12 cellular contexts compared by ENCODE assay signal in genomic region chr22:23829845-23830372, GRCh38. TPM values are rescaled to one million over a fixed set of nuclear protein-coding genes. Genes with fewer than 3 reads are reported as not detected.
DNase-seq lines count a peak whose midpoint lies in the region; ATAC-seq, FAIRE-seq and TF ChIP-seq lines count a peak whose summit lies in the region.
"Had no signal": no experiment of that assay in that cellular context is flagged by ENCODE, and none has a peak within 500 bp of the region (broad histone marks: within the 10 kb centered on the region; RNA-seq: fewer than 3 reads in every experiment).

No MANE protein-coding gene starts in this region.

- 72% methylated on average over 7 of the region's 7 CpGs for WGBS in GM12878 (ENCODE audit: insufficient coverage, insufficient replicate concordance, low lambda C conversion rate, missing lambda C conversion rate)
- 91% methylated on average over 6 of the region's 7 CpGs for WGBS in mesenchymal stem cell

- H3K4me2 ChIP-seq in GM12878 (ENCODE audit: control insufficient read depth, insufficient read depth) = no peak overlapping the region; the same call in 1 of the 2 replicates
- no peak overlapping the region for H3K4me2 ChIP-seq in mesenchymal stem cell (ENCODE audit: low read length, poor library complexity, severe bottlenecking)
- H3K4me2 ChIP-seq: PC-9 had no signal

- no peak overlapping the region for H2BK5ac ChIP-seq in mesenchymal stem cell (ENCODE audit: low read depth, low read length, poor library complexity, severe bottlenecking)

- H3K18ac ChIP-seq in mesenchymal stem cell (ENCODE audit: low read depth in 1 of 2, low read length in 2 of 2) = no peak overlapping the region

- FAIRE-seq in GM18507 (lab: Jason Lieb, UNC) = peak; percentile 69
- peak; percentile 41 for FAIRE-seq in GM12878 (lab: Jason Lieb, UNC)

- H3K79me1 ChIP-seq in mesenchymal stem cell (replicated peaks; ENCODE audit: low read length, poor library complexity, severe bottlenecking) = peaks cover 50% of the 10 kb centered on the region

- no peak overlapping the region for H2AK5ac ChIP-seq in mesenchymal stem cell (ENCODE audit: low read length, severe bottlenecking)

- TF ChIP-seq CTCF in GM12878 (IDR thresholded peaks at IDR 0.05 in 2 of 3, conservative IDR thresholded peaks at IDR 0.05 in 1 of 3; ENCODE audit: control insufficient read depth in 2 of 3, extremely low read depth in 1 of 3, insufficient read depth in 1 of 3, low read depth in 3 of 3, low read length in 3 of 3) = no peak

- SMC1A ChIA-PET in GM12878 (lab: Charles Lee; ENCODE audit: uncharacterized antibody, unreplicated experiment) = no interaction called here

- no peak overlapping the region for H2BK12ac ChIP-seq in mesenchymal stem cell (ENCODE audit: low read length in 2 of 2)

- no peak for TF ChIP-seq RAD21 in GM12878 (IDR thresholded peaks at IDR 0.05; ENCODE audit: insufficient read depth, low read depth, low read length)

- peaks cover 2% of the 10 kb centered on the region for H3K79me2 ChIP-seq in GM12878 (ENCODE audit: control insufficient read depth, insufficient read depth, low read length)

- no peak for TF ChIP-seq POLR2A in GM12878 (IDR thresholded peaks at IDR 0.05; ENCODE audit: low read depth, low read length)

- H2BK120ac ChIP-seq in mesenchymal stem cell (ENCODE audit: low read depth, low read length) = no peak overlapping the region

- CTCF ChIA-PET in GM12878 (lab: Yijun Ruan, JAX) = no interaction called here

- H3K14ac ChIP-seq in mesenchymal stem cell (ENCODE audit: low read length in 2 of 2) = no peak overlapping the region

- no peaks in the 10 kb centered on the region for H3K27me3 ChIP-seq in GM12878 (replicated peaks in 1 of 2; ENCODE audit: control insufficient read depth in 2 of 2, insufficient read depth in 2 of 2, low read length in 1 of 2)
- no peaks in the 10 kb centered on the region for H3K27me3 ChIP-seq in mesenchymal stem cell (ENCODE audit: control insufficient read depth in 1 of 2, insufficient read depth in 1 of 2, low read length in 2 of 2)

- POLR2A ChIA-PET in GM12878 (lab: Charles Lee) = interaction anchor here (0.5 kb wide), 1 partner anchor 24 kb away, joined by 3 read pairs; no protein-coding TSS in a partner anchor

- intact Hi-C loops in GM12878 (cut with micrococcal nuclease; ENCODE audit: unreplicated experiment) = no loop called here

- H2AFZ ChIP-seq in GM12878 (ENCODE audit: control insufficient read depth, low read depth, low read length) (no peak overlapping the region), mesenchymal stem cell (ENCODE audit: low read depth, low read length) (no peak overlapping the region)
- H2AFZ ChIP-seq: PC-9 had no signal

- H3K27ac ChIP-seq in GM12878 (ENCODE audit: control insufficient read depth, insufficient read depth) (no peak overlapping the region), mesenchymal stem cell (ENCODE audit: low read length, poor library complexity, severe bottlenecking) (no peak overlapping the region)
- H3K27ac ChIP-seq: PC-9 had no signal

- BruUV-seq in GM12878 (replicated peaks; lab: Mats Ljungman, UMichigan) = no TSS peak

- RAD21 ChIA-PET in GM12878 (lab: Charles Lee; ENCODE audit: unreplicated experiment) = no interaction called here

- no peak overlapping the region for H3K4ac ChIP-seq in mesenchymal stem cell (ENCODE audit: low read depth in 1 of 2, low read length in 2 of 2)

- H3K9me3 ChIP-seq in GM12878 (replicated peaks; ENCODE audit: control insufficient read depth, insufficient read depth, low read length) = no peaks in the 10 kb centered on the region
- H3K9me3 ChIP-seq in mesenchymal stem cell (ENCODE audit: control insufficient read depth, low read length) = no peaks in the 10 kb centered on the region

- no peak for TF ChIP-seq EP300 in GM12878 (IDR thresholded peaks at IDR 0.05; ENCODE audit: borderline replicate concordance in 1 of 2, control insufficient read depth in 1 of 2, low read depth in 2 of 2, low read length in 2 of 2)

- H3K9ac ChIP-seq in GM12878 (ENCODE audit: control insufficient read depth, insufficient read depth, low read length) = no peak overlapping the region
- peak overlapping the region; percentile 10 for H3K9ac ChIP-seq in mesenchymal stem cell (ENCODE audit: low read length)

- peaks cover 2% of the 10 kb centered on the region; the same call in 1 of the 2 replicates for H4K20me1 ChIP-seq in GM12878 (ENCODE audit: control insufficient read depth, insufficient read depth)

- DNase-seq in AG08395 (ENCODE audit: low spot score) (peak; percentile 55), GM18507 (ENCODE audit: extremely low spot score, insufficient read length, low read depth) (no peak), GM12878 (ENCODE audit: low read depth, low spot score) (no peak), mesenchymal stem cell (no peak), medulla oblongata (ENCODE audit: extremely low spot score) (no peak), DMS79 treated with DMSO at 0.1 percent for 48 hours (lab: John Stamatoyannopoulos, UW) (no peak), GM19238 (ENCODE audit: insufficient read length, low spot score) (no peak)
- DNase-seq: NCI-H1048, PC-9 had no signal

- H3K4me3 ChIP-seq in GM12878 (no peak overlapping the region), mesenchymal stem cell (ENCODE audit: insufficient read depth in 1 of 2, low read depth in 1 of 2, low read length in 2 of 2) (no peak overlapping the region)
- H3K4me3 ChIP-seq: PC-9 had no signal

- H3K4me1 ChIP-seq in GM12878 (ENCODE audit: control insufficient read depth, insufficient read depth, low read length) = peaks cover 3% of the 10 kb centered on the region
- peaks cover 20% of the 10 kb centered on the region for H3K4me1 ChIP-seq in mesenchymal stem cell (ENCODE audit: control insufficient read depth, insufficient read depth, low read depth, low read length)

- in situ Hi-C loops in GM12878 (cut with MboI) = no loop called here

- no peak overlapping the region for H4K8ac ChIP-seq in mesenchymal stem cell (ENCODE audit: low read length)

- H4K91ac ChIP-seq in mesenchymal stem cell (ENCODE audit: low read length) = no peak overlapping the region

- ATAC-seq in GM12878 = no peak
- ATAC-seq in GM18520 (IDR thresholded peaks at IDR 0.05; ENCODE audit: unreplicated experiment) = no peak
- ATAC-seq: esophagus mucosa had no signal

- H2BK15ac ChIP-seq in mesenchymal stem cell (ENCODE audit: low read depth, poor library complexity, severe bottlenecking) = no peak overlapping the region

- H3K23ac ChIP-seq in mesenchymal stem cell (ENCODE audit: low read length in 2 of 2) = no peak overlapping the region

- H3K36me3 ChIP-seq in GM12878 (ENCODE audit: control insufficient read depth in 2 of 2, insufficient read depth in 2 of 2, low read length in 1 of 2) (peaks cover 35 to 60% of the 10 kb centered on the region in 2 experiments), mesenchymal stem cell (ENCODE audit: control insufficient read depth in 1 of 2, insufficient read depth in 2 of 2, low read depth in 1 of 2, low read length in 2 of 2) (peaks cover 64 to 82% of the 10 kb centered on the region in 2 experiments)

RNA-seq across cellular contexts. Expression of gene DERL3, which starts 8.9 kb away (rescaled TPM):
- total RNA-seq in GM12878 (2013; cell fraction: nucleolus; rRNA removed) = 10.6 and 12.5 TPM in 2 replicates
- total RNA-seq in GM12878 (2014; rRNA removed) (14.6 and 21.0 TPM in 2 replicates), GM12878 (2014; rRNA removed; fragmentation: Illumina TruSeq; extraction: Trizol) (8.7 and 9.4 TPM in 2 replicates), GM12878 (2021) (17.4 and 19.4 TPM in 2 replicates)
- polyA plus RNA-seq in GM12878 (2011; ENCODE audit: low read depth) = 9.4 TPM
- polyA plus RNA-seq in GM12878 (2011; rRNA removed) (2.1 and 5.2 TPM in 2 replicates), GM12878 (2014; fragmentation: Illumina TruSeq; extraction: Trizol) (2.3 and 7.4 TPM in 2 replicates), GM12878 (2014; fragmentation: Nextera tagmentation; extraction: Ambion mirVana) (1 to 10 TPM; 4.1 to 6.4 TPM), GM12878 (2014; rRNA removed) (28.1 and 29.7 TPM in 2 replicates), GM12878 (2016; fragmentation: Nextera tagmentation; extraction: Ambion mirVana) (10 to 100 TPM; 49.1 to 52.4 TPM)
- polyA plus RNA-seq in GM12878 (2011; cell fraction: cytosol; rRNA removed) = 10.4 and 15.5 TPM in 2 replicates
- polyA plus RNA-seq in GM12878 (2011; cell fraction: nucleus; rRNA removed) = 29.8 and 30.3 TPM in 2 replicates
- polyA plus RNA-seq in GM12878 (2012) = 18.0 and 23.9 TPM in 2 replicates
- 1.8 and 4.4 TPM in 2 replicates for polyA minus RNA-seq in GM12878 (2011; rRNA and poly(A)+ RNA removed)
- 1.1 and 1.6 TPM in 2 replicates for polyA minus RNA-seq in GM12878 (2011; cell fraction: cytosol; rRNA and poly(A)+ RNA removed)
- polyA minus RNA-seq in GM12878 (2011; cell fraction: nucleus; rRNA and poly(A)+ RNA removed) = 3.3 and 4.9 TPM in 2 replicates
- polyA plus RNA-seq in mesenchymal stem cell (2013, experiment 1 of 2) = 0.61 TPM
- 0.52 TPM for polyA plus RNA-seq in mesenchymal stem cell (2013, experiment 2 of 2)

RNA-seq across cellular contexts. Expression of gene SLC2A11, which starts 27.8 kb away (rescaled TPM):
- total RNA-seq in GM12878 (2013; cell fraction: nucleolus; rRNA removed) = 25.2 and 25.7 TPM in 2 replicates
- 10.5 and 13.0 TPM in 2 replicates for total RNA-seq in GM12878 (2014; rRNA removed)
- 8.1 and 8.9 TPM in 2 replicates for total RNA-seq in GM12878 (2014; rRNA removed; fragmentation: Illumina TruSeq; extraction: Trizol)
- total RNA-seq in GM12878 (2021) = 12.2 and 15.7 TPM in 2 replicates
- polyA plus RNA-seq in GM12878 (2011; ENCODE audit: low read depth) = 9.2 TPM
- polyA plus RNA-seq in GM12878 (2011; rRNA removed) = 7.5 and 8.4 TPM in 2 replicates
- polyA plus RNA-seq in GM12878 (2011; cell fraction: cytosol; rRNA removed) = 7.6 and 11.5 TPM in 2 replicates
- 16.6 and 19.3 TPM in 2 replicates for polyA plus RNA-seq in GM12878 (2011; cell fraction: nucleus; rRNA removed)
- 12.9 and 18.4 TPM in 2 replicates for polyA plus RNA-seq in GM12878 (2012)
- polyA plus RNA-seq in GM12878 (2014; fragmentation: Illumina TruSeq; extraction: Trizol) = 8.6 and 13.3 TPM in 2 replicates
- polyA plus RNA-seq in GM12878 (2014; fragmentation: Nextera tagmentation; extraction: Ambion mirVana) = 1 to 10 TPM in 1 of 2 experiments, under 1 TPM in 1; 0.98 to 2.9 TPM
- polyA plus RNA-seq in GM12878 (2014; rRNA removed) = 17.7 and 18.3 TPM in 2 replicates
- polyA plus RNA-seq in GM12878 (2016; fragmentation: Nextera tagmentation; extraction: Ambion mirVana) = 1 to 10 TPM; 8.0 TPM
- polyA minus RNA-seq in GM12878 (2011; rRNA and poly(A)+ RNA removed) = 8.2 and 11.6 TPM in 2 replicates
- 3.5 and 6.1 TPM in 2 replicates for polyA minus RNA-seq in GM12878 (2011; cell fraction: cytosol; rRNA and poly(A)+ RNA removed)
- 7.7 and 10.9 TPM in 2 replicates for polyA minus RNA-seq in GM12878 (2011; cell fraction: nucleus; rRNA and poly(A)+ RNA removed)
- polyA plus RNA-seq in mesenchymal stem cell (2013, experiment 1 of 2) = 15.5 TPM
- 15.6 TPM for polyA plus RNA-seq in mesenchymal stem cell (2013, experiment 2 of 2)

RNA-seq across cellular contexts. Expression of gene SMARCB1, which starts 43.1 kb away (rescaled TPM):
- total RNA-seq in GM12878 (2013; cell fraction: nucleolus; rRNA removed) = 112 and 119 TPM in 2 replicates
- total RNA-seq in GM12878 (2014; rRNA removed) = 167 and 177 TPM in 2 replicates
- 108 and 112 TPM in 2 replicates for total RNA-seq in GM12878 (2014; rRNA removed; fragmentation: Illumina TruSeq; extraction: Trizol)
- total RNA-seq in GM12878 (2021) = 179 and 185 TPM in 2 replicates
- polyA plus RNA-seq in GM12878 (2011; ENCODE audit: low read depth) = 81.1 TPM
- polyA plus RNA-seq in GM12878 (2011; rRNA removed) = 183 and 187 TPM in 2 replicates
- polyA plus RNA-seq in GM12878 (2011; cell fraction: cytosol; rRNA removed) = 136 and 163 TPM in 2 replicates
- 103 and 127 TPM in 2 replicates for polyA plus RNA-seq in GM12878 (2011; cell fraction: nucleus; rRNA removed)
- 150 and 176 TPM in 2 replicates for polyA plus RNA-seq in GM12878 (2012)
- 130 and 198 TPM in 2 replicates for polyA plus RNA-seq in GM12878 (2014; fragmentation: Illumina TruSeq; extraction: Trizol)
- polyA plus RNA-seq in GM12878 (2014; fragmentation: Nextera tagmentation; extraction: Ambion mirVana) = 10 to 100 TPM in 1 of 2 experiments, 1 to 10 TPM in 1; 9.1 to 17.9 TPM
- 215 and 239 TPM in 2 replicates for polyA plus RNA-seq in GM12878 (2014; rRNA removed)
- 100 to 1,000 TPM; 192 to 207 TPM for polyA plus RNA-seq in GM12878 (2016; fragmentation: Nextera tagmentation; extraction: Ambion mirVana)
- polyA minus RNA-seq in GM12878 (2011; rRNA and poly(A)+ RNA removed) = 104 and 119 TPM in 2 replicates
- 23.8 and 37.5 TPM in 2 replicates for polyA minus RNA-seq in GM12878 (2011; cell fraction: cytosol; rRNA and poly(A)+ RNA removed)
- 26.4 and 66.3 TPM in 2 replicates for polyA minus RNA-seq in GM12878 (2011; cell fraction: nucleus; rRNA and poly(A)+ RNA removed)
- 68.2 TPM for polyA plus RNA-seq in mesenchymal stem cell (2013, experiment 1 of 2)
- 67.4 TPM for polyA plus RNA-seq in mesenchymal stem cell (2013, experiment 2 of 2)

RNA-seq across cellular contexts. Expression of gene MMP11, which starts 57.3 kb away (rescaled TPM):
- total RNA-seq in GM12878 (2013; cell fraction: nucleolus; rRNA removed) = 2.0 and 2.7 TPM in 2 replicates
- total RNA-seq in GM12878 (2014; rRNA removed) = 0.60 and 1.0 TPM in 2 replicates
- total RNA-seq in GM12878 (2014; rRNA removed; fragmentation: Illumina TruSeq; extraction: Trizol) = not detected in 2 replicates
- total RNA-seq in GM12878 (2021) = 0.41 and 0.48 TPM in 2 replicates
- polyA plus RNA-seq in GM12878 (2011; ENCODE audit: low read depth) = 0.20 TPM
- 0.12 TPM in 1 of 2 replicates, not detected in the other for polyA plus RNA-seq in GM12878 (2011; rRNA removed)
- polyA plus RNA-seq in GM12878 (2011; cell fraction: cytosol; rRNA removed) = 0.06 and 0.08 TPM in 2 replicates
- 0.16 and 0.44 TPM in 2 replicates for polyA plus RNA-seq in GM12878 (2011; cell fraction: nucleus; rRNA removed)
- polyA plus RNA-seq in GM12878 (2012) = 0.17 and 0.37 TPM in 2 replicates
- polyA plus RNA-seq in GM12878 (2014; fragmentation: Illumina TruSeq; extraction: Trizol) = 0.03 TPM in 1 of 2 replicates, not detected in the other
- under 1 TPM in 1 of 2 experiments, not detected in 1; 0.05 TPM for polyA plus RNA-seq in GM12878 (2014; fragmentation: Nextera tagmentation; extraction: Ambion mirVana)
- polyA plus RNA-seq in GM12878 (2014; rRNA removed) = 0.18 and 1.1 TPM in 2 replicates
- polyA plus RNA-seq in GM12878 (2016; fragmentation: Nextera tagmentation; extraction: Ambion mirVana) = under 1 TPM; 0.20 to 0.48 TPM
- 0.10 TPM in 1 of 2 replicates, not detected in the other for polyA minus RNA-seq in GM12878 (2011; rRNA and poly(A)+ RNA removed)
- polyA minus RNA-seq in GM12878 (2011; cell fraction: cytosol; rRNA and poly(A)+ RNA removed) = not detected in 2 replicates
- 0.19 TPM in 1 of 2 replicates, not detected in the other for polyA minus RNA-seq in GM12878 (2011; cell fraction: nucleus; rRNA and poly(A)+ RNA removed)
- polyA plus RNA-seq in mesenchymal stem cell (2013, experiment 1 of 2) = 24.7 TPM
- polyA plus RNA-seq in mesenchymal stem cell (2013, experiment 2 of 2) = 25.1 TPM
- polyA plus RNA-seq: CD14-positive monocyte had no signal
